Comparison of ENCODE assay signal across 10 cellular contexts in the genomic region with DNA sequence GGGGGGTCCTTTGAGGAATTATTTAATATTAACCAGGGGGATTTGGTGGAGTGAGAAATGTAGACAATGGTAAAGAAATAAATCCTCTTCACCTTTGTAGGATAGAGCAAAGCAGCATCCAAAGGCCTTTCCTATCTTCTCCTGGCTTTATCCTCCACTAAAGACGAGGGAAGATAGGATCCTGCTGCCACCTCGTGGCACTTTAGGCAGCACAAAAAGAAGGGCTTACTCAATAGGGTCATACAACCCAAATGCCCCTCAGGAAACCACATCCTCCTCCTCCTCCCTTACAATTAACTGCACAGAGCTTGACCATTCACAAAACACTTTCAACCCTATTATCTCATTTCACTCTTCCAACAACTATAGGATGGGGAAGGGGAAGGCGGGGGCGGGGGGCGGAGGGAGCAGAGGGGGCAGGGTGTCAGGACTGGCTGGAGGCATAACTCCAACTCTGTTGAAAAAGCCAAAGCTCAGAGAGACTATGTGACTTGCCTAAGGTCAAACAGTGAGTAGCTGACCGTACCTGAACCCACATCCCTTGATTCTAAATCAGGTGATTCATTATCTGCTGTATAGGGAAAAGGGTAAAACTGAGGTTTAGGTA. TPM values are rescaled to one million over a fixed set of nuclear protein-coding genes. Genes with fewer than 3 reads are reported as not detected.
DNase-seq lines count a peak whose midpoint lies in the region; ATAC-seq and TF ChIP-seq lines count a peak whose summit lies in the region.
"Had no signal": no experiment of that assay in that cellular context is flagged by ENCODE, and none has a peak within 500 bp of the region (broad histone marks: within the 10 kb centered on the region; RNA-seq: fewer than 3 reads in every experiment).

No MANE protein-coding gene starts in this region.

- CTCF ChIA-PET in CD4-positive, alpha-beta T cell (lab: Charles Lee), result no interaction called here

- TF ChIP-seq CTCF in GM06990 (IDR thresholded peaks at IDR 0.05; ENCODE audit: insufficient read depth, low read length, poor library complexity, severe bottlenecking), result peak; percentile 48
- TF ChIP-seq CTCF in WI38 (IDR thresholded peaks at IDR 0.05; ENCODE audit: low read depth, low read length), result peak; percentile 40; the same call in 1 of the 2 replicates
- TF ChIP-seq CTCF in CD4-positive, alpha-beta T cell (IDR thresholded peaks at IDR 0.05), result no peak

- H3K36me3 Mint-ChIP-seq in CD4-positive, alpha-beta T cell (ENCODE audit: low read depth), result peaks cover 18% of the 10 kb centered on the region

- POLR2A ChIA-PET in CD4-positive, alpha-beta T cell (lab: Charles Lee), result no interaction called here

- DNase-seq in GM06990 (ENCODE audit: extremely low read depth, insufficient read length) (no peak), LoVo (ENCODE audit: low spot score) (peak; percentile 62), iPS-NIHi11 (ENCODE audit: low spot score) (peak; percentile 63), dedifferentiated amniotic fluid mesenchymal stem cell (ENCODE audit: extremely low spot score) (no peak)
- DNase-seq in CD4-positive, alpha-beta T cell, result no peak
- DNase-seq: activated B cell treated with CpG ODN at 0.5 μM for 24 hours had no signal

- no peak overlapping the region for H3K4me3 Mint-ChIP-seq in CD4-positive, alpha-beta T cell
- H3K4me3 Mint-ChIP-seq: activated B cell treated with CpG ODN at 0.5 μM for 24 hours had no signal

- no peaks in the 10 kb centered on the region for H3K9me3 ChIP-seq in CD4-positive, alpha-beta T cell (ENCODE audit: control insufficient read depth, low read length)
- H3K9me3 ChIP-seq: neutrophil had no signal

- ATAC-seq in CD4-positive, alpha-beta T cell (ENCODE audit: poor library complexity), result no peak
- no peak for ATAC-seq in GM18909 (IDR thresholded peaks at IDR 0.05; ENCODE audit: poor library complexity, unreplicated experiment)
- no peak for ATAC-seq in GM19397 (IDR thresholded peaks at IDR 0.05; ENCODE audit: unreplicated experiment)

- no peak overlapping the region for H3K4me3 ChIP-seq in GM06990 (replicated peaks; ENCODE audit: low read depth, low read length)
- H3K4me3 ChIP-seq in WI38 (ENCODE audit: low read depth, low read length), result no peak overlapping the region

- H3K27me3 ChIP-seq in GM06990 (replicated peaks; ENCODE audit: control insufficient read depth, insufficient read depth, low read length), result no peaks in the 10 kb centered on the region
- H3K27me3 ChIP-seq in CD4-positive, alpha-beta T cell (ENCODE audit: control insufficient read depth, insufficient read depth, low read length), result no peaks in the 10 kb centered on the region
- H3K27me3 ChIP-seq: neutrophil had no signal

- H3K4me1 Mint-ChIP-seq in CD4-positive, alpha-beta T cell (ENCODE audit: low read depth), result no peaks in the 10 kb centered on the region
- H3K4me1 Mint-ChIP-seq: activated B cell treated with CpG ODN at 0.5 μM for 24 hours had no signal

- no peak overlapping the region for H3K27ac ChIP-seq in CD4-positive, alpha-beta T cell (ENCODE audit: low read depth, low read length)
- H3K27ac ChIP-seq: neutrophil had no signal

- intact Hi-C loops in CD4-positive, alpha-beta T cell (cut with DNase I, micrococcal nuclease), result no loop called here

- no peaks in the 10 kb centered on the region for H3K27me3 Mint-ChIP-seq in CD4-positive, alpha-beta T cell
- H3K27me3 Mint-ChIP-seq: activated B cell treated with CpG ODN at 0.5 μM for 24 hours had no signal

- H3K9me3 Mint-ChIP-seq in CD4-positive, alpha-beta T cell, result peaks cover 10% of the 10 kb centered on the region

- no peaks in the 10 kb centered on the region for H3K36me3 ChIP-seq in GM06990 (ENCODE audit: control insufficient read depth, insufficient read depth, low read length)
- H3K36me3 ChIP-seq: neutrophil had no signal

- no peak overlapping the region for H3K27ac Mint-ChIP-seq in CD4-positive, alpha-beta T cell
- H3K27ac Mint-ChIP-seq: activated B cell treated with CpG ODN at 0.5 μM for 24 hours had no signal

RNA-seq across cellular contexts. Expression of gene MYOT, which starts 45.4 kb away (rescaled TPM):
- not detected for total RNA-seq in CD4-positive, alpha-beta T cell
- total RNA-seq: activated B cell treated with CpG ODN at 0.5 μM for 24 hours had no signal

Comparison
In these comparisons a context has a peak if more than half of its experiments do, and no peak if none do; other contexts are left out.
1. DNase-seq: peak in LoVo (single experiment) and iPS-NIHi11 (single experiment); none in GM06990 (single experiment), CD4-positive, alpha-beta T cell (0 of 10) and dedifferentiated amniotic fluid mesenchymal stem cell (single experiment).